In genomic region chr10:71272122-71272771, GRCh38 we compare ENCODE assay signal across 2 cellular contexts.
TF ChIP-seq lines count a peak whose summit lies in the region.

No MANE protein-coding gene starts in this region.

TF ChIP-seq in HCT116, 20 proteins besides CTCF, POLR2A, EP300 and RAD21 (continued from another document):
- TF ChIP-seq ATF3 (IDR thresholded peaks at IDR 0.05) (no peak), REST (IDR thresholded peaks at IDR 0.05; ENCODE audit: low read depth) (no peak), ELF1 (IDR thresholded peaks at IDR 0.05; ENCODE audit: borderline replicate concordance, low read depth) (no peak)

TF ChIP-seq in WTC11, 78 proteins besides CTCF, POLR2A, EP300 and RAD21 (continued from another document):
- TF ChIP-seq NR3C1 (CRISPR knock-in tag; conservative IDR thresholded peaks at IDR 0.05; ENCODE audit: low read depth), result no peak
